ENCODE assay signal across 1 cellular context in genomic region chr6:68192988-68193387, GRCh38.
TF ChIP-seq lines count a peak whose summit lies in the region.

No MANE protein-coding gene starts in this region.

TF ChIP-seq in K562, 482 proteins besides CTCF, POLR2A, EP300 and RAD21 (continued from another document):
- TF ChIP-seq ZNF318 (IDR thresholded peaks at IDR 0.05; ENCODE audit: borderline replicate concordance in 1 of 2, low read depth in 1 of 2) (no peak), LEF1 (IDR thresholded peaks at IDR 0.05) (no peak), E2F6 (IDR thresholded peaks at IDR 0.05; ENCODE audit: borderline replicate concordance in 1 of 2, extremely low read depth in 1 of 2, insufficient read depth in 1 of 2, insufficient read length in 1 of 2, low read depth in 1 of 2, low read length in 1 of 2, poor library complexity in 1 of 2, severe bottlenecking in 1 of 2) (no peak)
TF ChIP-seq in K562: peak in this region for 0.
